Comparison of ENCODE assay signal across 1 cellular context in the genomic region with DNA sequence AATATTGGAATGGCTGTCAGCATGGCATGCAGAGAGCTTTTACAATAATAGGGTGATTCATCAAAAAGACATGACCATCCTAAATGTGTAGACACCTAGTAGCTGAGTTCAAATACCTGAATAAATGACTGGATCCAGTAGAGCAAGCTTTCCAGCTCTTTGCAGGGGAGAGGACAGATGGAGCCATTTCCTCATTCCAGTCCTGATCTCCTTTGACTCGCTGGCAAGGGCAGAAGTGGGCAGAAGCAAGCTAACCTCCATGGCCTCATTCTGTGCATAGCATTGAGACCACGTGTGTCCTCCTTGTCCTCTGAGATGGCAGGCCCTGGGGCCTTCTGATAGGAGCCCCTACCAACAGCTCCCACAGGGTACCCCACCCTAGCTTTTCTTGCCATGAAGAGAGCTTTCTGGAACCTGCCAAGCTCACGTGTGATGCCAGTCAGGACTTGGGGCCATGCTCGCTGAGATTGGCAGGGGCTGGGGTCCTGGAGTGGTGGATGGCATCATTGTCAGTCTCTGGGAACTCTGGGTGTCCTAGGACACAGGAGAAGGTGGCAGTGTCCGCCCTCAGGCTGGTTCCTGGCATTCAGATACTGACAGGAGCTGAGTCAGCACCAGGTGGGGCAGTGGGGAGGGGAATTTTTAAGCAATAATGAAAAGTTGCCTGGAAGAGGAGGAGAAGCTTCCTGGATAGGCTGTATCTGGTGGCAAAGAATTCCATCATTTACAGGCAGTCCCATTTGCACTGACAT.
TF ChIP-seq lines count a peak whose summit lies in the region.

No MANE protein-coding gene starts in this region.

TF ChIP-seq in SK-N-SH, 30 proteins besides CTCF, POLR2A, EP300 and RAD21 (continued from another document):
- TF ChIP-seq IRF3 (IDR thresholded peaks at IDR 0.05; ENCODE audit: low read depth, low read length), result no peak
- TF ChIP-seq FOSL2 (IDR thresholded peaks at IDR 0.05; ENCODE audit: borderline replicate concordance, low read depth), result peak; percentile 39; the same call in 1 of the 2 replicates
- no peak for TF ChIP-seq GATA2 (CRISPR knock-in tag; IDR thresholded peaks at IDR 0.05)
- TF ChIP-seq FOXM1 (IDR thresholded peaks at IDR 0.05; ENCODE audit: low read depth), result no peak
- no peak for TF ChIP-seq MEF2A (IDR thresholded peaks at IDR 0.05; ENCODE audit: borderline replicate concordance, low read depth)
- TF ChIP-seq GABPA (IDR thresholded peaks at IDR 0.05; ENCODE audit: low read depth), result no peak
- TF ChIP-seq CHD2 (IDR thresholded peaks at IDR 0.05; ENCODE audit: low read length, partially characterized antibody), result no peak
- no peak for TF ChIP-seq SIN3A (IDR thresholded peaks at IDR 0.05; ENCODE audit: borderline replicate concordance, low read depth, low read length)
- TF ChIP-seq TEAD4 (IDR thresholded peaks at IDR 0.05; ENCODE audit: borderline replicate concordance, insufficient read depth), result no peak
- TF ChIP-seq NRF1 (IDR thresholded peaks at IDR 0.05; ENCODE audit: low read depth, low read length), result no peak
- TF ChIP-seq RCOR1 (IDR thresholded peaks at IDR 0.05; ENCODE audit: low read length), result no peak
- peak; percentile 37; the same call in 1 of the 2 replicates for TF ChIP-seq JUND (IDR thresholded peaks at IDR 0.05)
- no peak for TF ChIP-seq POLR2AphosphoS5 (IDR thresholded peaks at IDR 0.05; ENCODE audit: low read depth, low read length)
- peak; percentile 18; the same call in 1 of the 2 replicates for TF ChIP-seq RXRA (IDR thresholded peaks at IDR 0.05; ENCODE audit: borderline replicate concordance, low read depth)
- no peak for TF ChIP-seq FOXJ3 (CRISPR knock-in tag; IDR thresholded peaks at IDR 0.05)
- TF ChIP-seq, protein P1, sequence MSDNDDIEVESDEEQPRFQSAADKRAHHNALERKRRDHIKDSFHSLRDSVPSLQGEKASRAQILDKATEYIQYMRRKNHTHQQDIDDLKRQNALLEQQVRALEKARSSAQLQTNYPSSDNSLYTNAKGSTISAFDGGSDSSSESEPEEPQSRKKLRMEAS (IDR thresholded peaks at IDR 0.05; ENCODE audit: low read depth), result no peak
